In the genomic region with DNA sequence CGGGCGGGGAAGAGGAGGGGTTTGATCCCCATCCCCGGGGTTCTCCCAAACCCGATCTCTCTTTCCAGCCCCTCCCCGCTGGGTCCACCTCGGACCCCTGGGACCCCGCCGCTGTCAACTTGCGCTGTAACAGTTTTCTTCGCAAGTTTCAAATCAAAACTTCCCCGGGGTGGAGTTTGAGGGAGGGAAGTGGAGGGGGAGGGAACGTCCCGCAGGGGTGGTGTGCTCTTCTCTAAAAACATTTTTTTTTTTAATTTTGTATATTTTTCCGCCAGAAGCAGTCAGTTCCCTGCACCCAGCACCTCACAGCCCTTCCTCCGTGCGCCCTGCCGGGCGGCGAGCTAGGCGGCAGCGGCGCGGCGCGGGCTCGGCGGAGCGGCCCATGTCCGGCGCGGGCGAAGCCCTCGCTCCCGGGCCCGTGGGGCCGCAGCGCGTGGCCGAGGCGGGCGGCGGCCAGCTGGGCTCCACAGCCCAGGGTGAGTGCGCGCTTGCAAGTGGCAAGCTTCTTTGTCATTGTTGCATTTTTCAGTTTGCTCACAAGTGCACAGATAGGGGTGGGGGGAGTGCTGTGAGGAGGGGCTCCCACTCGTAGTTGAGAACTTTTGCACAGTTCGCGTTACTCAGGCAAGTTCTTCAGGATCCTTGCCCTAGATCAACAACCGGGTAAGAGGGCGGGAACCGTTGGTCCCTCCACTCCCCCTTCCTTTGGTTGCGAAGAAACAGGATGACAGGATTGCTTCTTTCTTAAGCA, we compare ENCODE assay signal across 8 cellular contexts. TPM values are rescaled to one million over a fixed set of nuclear protein-coding genes. Genes with fewer than 3 reads are reported as not detected.
DNase-seq lines count a peak whose midpoint lies in the region; TF ChIP-seq lines count a peak whose summit lies in the region.

No MANE protein-coding gene starts in this region.

- TF ChIP-seq CTCF in GM20000 (IDR thresholded peaks at IDR 0.05; ENCODE audit: extremely low read depth, missing control alignments): no peak
- no peak for TF ChIP-seq CTCF in mammary epithelial cell (conservative IDR thresholded peaks at IDR 0.05 in 1 of 2, IDR thresholded peaks at IDR 0.05 in 1 of 2; ENCODE audit: extremely low read depth in 1 of 2, insufficient read depth in 1 of 2, low read depth in 1 of 2, low read length in 2 of 2)

- CTCF ChIA-PET in mammary epithelial cell (lab: Charles Lee; ENCODE audit: low non-redundant PET): no interaction called here

- 0% methylated on average over 13 of the region's 51 CpGs for WGBS in mammary epithelial cell (ENCODE audit: low coverage, missing lambda C conversion rate)

- peak overlapping the region; percentile 89 for H3K4me2 ChIP-seq in mammary epithelial cell (ENCODE audit: insufficient read depth, low read depth, low read length)

- H3K9ac ChIP-seq in mammary epithelial cell (ENCODE audit: insufficient read depth, low read length): peak overlapping the region; percentile 77

- in situ Hi-C loops in mammary epithelial cell (cut with MboI; ENCODE audit: low sequenced_read_pairs in 2 of 2): no loop called here

- H3K36me3 ChIP-seq in mammary epithelial cell (ENCODE audit: insufficient read depth, low read length): no peaks in the 10 kb centered on the region

- no peaks in the 10 kb centered on the region for H3K9me3 ChIP-seq in mammary epithelial cell (replicated peaks; ENCODE audit: insufficient read depth, low read length)

- no TSS peak for BruUV-seq in mammary epithelial cell (replicated peaks; lab: Mats Ljungman, UMichigan)

- H3K27me3 ChIP-seq in mammary epithelial cell (ENCODE audit: insufficient read depth, low read length) (no peaks in the 10 kb centered on the region), layer of hippocampus (ENCODE audit: control insufficient read depth, insufficient read depth, low read length) (peaks cover 2% of the 10 kb centered on the region)

- dilution Hi-C loops in mammary epithelial cell (cut with HindIII; ENCODE audit: low sequenced_read_pairs): no loop called here

- H3K27ac ChIP-seq in mammary epithelial cell (ENCODE audit: insufficient read depth, low read depth, low read length): peak overlapping the region; percentile 72
- H3K27ac ChIP-seq in layer of hippocampus (ENCODE audit: low read depth, low read length): peak overlapping the region; percentile 24

- H4K20me1 ChIP-seq in mammary epithelial cell (ENCODE audit: insufficient read depth, low read length): no peaks in the 10 kb centered on the region

- intact Hi-C loops in mammary epithelial cell (cut with micrococcal nuclease): loop anchor here (1.0 kb wide), 1 partner anchor 58 kb away; no protein-coding TSS in a partner anchor

- H3K4me1 ChIP-seq in mammary epithelial cell (ENCODE audit: insufficient read depth, low read length): no peaks in the 10 kb centered on the region

- DNase-seq in COLO668 (lab: John Stamatoyannopoulos, UW; ENCODE audit: unreplicated experiment) (peak; percentile 63), GM20000 (ENCODE audit: low spot score) (peak; percentile 74), HK-2 (ENCODE audit: unreplicated experiment) (peak; percentile 49), T-helper 9 cell (peak; percentile 40), mammary epithelial cell (peak; percentile 64), NCI-H2227 treated with DMSO at 0.1 percent for 48 hours (lab: John Stamatoyannopoulos, UW) (no peak)
- DNase-seq in stimulated activated CD4-positive, alpha-beta T cell treated with anti-CD3 and anti-CD28 coated beads, Interleukin-4, amount 100 ng/mL, for 1 hour: peak; percentile 54

- peak overlapping the region; percentile 92 for H2AFZ ChIP-seq in mammary epithelial cell (ENCODE audit: low read depth, low read length)

- peaks cover 26% of the 10 kb centered on the region for H3K79me2 ChIP-seq in mammary epithelial cell (ENCODE audit: insufficient read depth, low read length)

- peak overlapping the region; percentile 64 to 97 (median 92) for H3K4me3 ChIP-seq in mammary epithelial cell (replicated peaks in 1 of 3; ENCODE audit: insufficient read depth in 1 of 3, low read depth in 2 of 3, low read length in 3 of 3)

RNA-seq across cellular contexts. Expression of gene MDFIC, which starts 0.9 kb away (rescaled TPM):
- 10 to 100 TPM; 18.4 to 21.0 TPM for total RNA-seq in mammary epithelial cell
- polyA plus RNA-seq in mammary epithelial cell: 12.5 TPM
- polyA minus RNA-seq in mammary epithelial cell: 11.4 TPM
